In the genomic region with DNA sequence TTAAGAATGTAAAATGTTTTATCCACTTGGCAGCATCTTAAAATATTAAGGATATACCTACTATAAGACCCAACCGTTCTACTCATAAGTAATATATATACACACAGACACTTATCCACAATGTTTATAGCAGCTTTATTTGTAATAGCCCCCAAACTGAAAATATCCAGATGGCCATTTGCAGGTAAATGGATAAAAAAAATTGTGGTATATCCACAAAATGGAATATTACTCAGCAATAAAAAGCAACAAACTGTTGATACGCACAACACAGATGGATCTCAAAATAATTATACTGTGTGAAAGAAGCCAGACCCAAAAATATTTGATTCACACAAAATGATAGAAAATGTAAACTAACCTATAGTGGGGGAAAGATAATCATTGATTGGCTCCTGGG, we compare ENCODE assay signal across 37 cellular contexts.
"Had no signal": no experiment of that assay in that cellular context is flagged by ENCODE, and none has a peak within 500 bp of the region (broad histone marks: within the 10 kb centered on the region; RNA-seq: fewer than 3 reads in every experiment).

No MANE protein-coding gene starts in this region.

- H3K36me3 ChIP-seq: ascending aorta, WERI-Rb-1 had no signal

- H3K9me3 Mint-ChIP-seq: activated naive CD4-positive, alpha-beta T cell treated with anti-CD3 and anti-CD28 coated beads, Interleukin-2, amount 50 U/mL, for 24 hours; activated naive CD8-positive, alpha-beta T cell treated with anti-CD3 and anti-CD28 coated beads, Interleukin-2, amount 10 ng/mL, durations not matched to agents 7 days and 5 days; T-helper 1 cell treated with Interleukin-12 subunit alpha and Interleukin-12 subunit beta and Interleukin-4 antibody, amounts not matched to agents 30 μg/mL and 1 μg/mL, for 36 hours had no signal

- H3K27ac Mint-ChIP-seq: activated CD4-positive, alpha-beta memory T cell treated with anti-CD3 and anti-CD28 coated beads, Interleukin-2, amount 10 ng/mL, durations not matched to agents 7 days and 5 days; activated CD4-positive, alpha-beta T cell treated with anti-CD3 and anti-CD28 coated beads for 36 hours; activated CD4-positive, alpha-beta T cell treated with anti-CD3 and anti-CD28 coated beads, Interleukin-2, amount 10 ng/mL, durations not matched to agents 7 days and 5 days; activated CD8-positive, alpha-beta memory T cell treated with anti-CD3 and anti-CD28 coated beads, Interleukin-2, amount 10 ng/mL, durations not matched to agents 7 days and 5 days; activated CD8-positive, alpha-beta T cell treated with anti-CD3 and anti-CD28 coated beads, Interleukin-2, amount 10 ng/mL, durations not matched to agents 7 days and 5 days; activated naive CD4-positive, alpha-beta T cell treated with anti-CD3 and anti-CD28 coated beads, Interleukin-2, amount 10 ng/mL, durations not matched to agents 7 days and 5 days; activated naive CD4-positive, alpha-beta T cell treated with anti-CD3 and anti-CD28 coated beads, Interleukin-2, amount 50 U/mL, for 24 hours; activated naive CD8-positive, alpha-beta T cell; activated naive CD8-positive, alpha-beta T cell treated with anti-CD3 and anti-CD28 coated beads, Interleukin-2, amount 10 ng/mL, durations not matched to agents 7 days and 5 days; activated naive CD8-positive, alpha-beta T cell treated with anti-CD3 and anti-CD28 coated beads, Interleukin-2, amount 50 U/mL, for 24 hours; activated T-cell treated with anti-CD3 and anti-CD28 coated beads, Interleukin-2, amount 50 U/mL, for 24 hours; brain; T-helper 1 cell treated with Interleukin-12 subunit alpha and Interleukin-12 subunit beta and Interleukin-4 antibody, amounts not matched to agents 30 μg/mL and 1 μg/mL, for 36 hours; T-helper 2 cell treated with Interferon-gamma antibody and Interleukin-4, amounts not matched to agents 5 μg/mL and 100 μg/mL, for 36 hours; WTC11 had no signal

- H3K4me1 ChIP-seq: ascending aorta had no signal

- H3K27me3 ChIP-seq: ascending aorta, cardiac muscle cell had no signal

- DNase-seq: activated CD4-positive, alpha-beta memory T cell treated with anti-CD3 and anti-CD28 coated beads, Interleukin-2, amount 10 ng/mL, durations not matched to agents 7 days and 5 days; activated CD4-positive, alpha-beta T cell treated with anti-CD3 and anti-CD28 coated beads for 1 hour; activated CD4-positive, alpha-beta T cell treated with anti-CD3 and anti-CD28 coated beads for 36 hours; activated CD4-positive, alpha-beta T cell treated with anti-CD3 and anti-CD28 coated beads for 48 hours; activated CD4-positive, alpha-beta T cell treated with anti-CD3 and anti-CD28 coated beads, Interleukin-2, amount 10 ng/mL, durations not matched to agents 7 days and 5 days; activated CD4-positive, alpha-beta T cell treated with anti-CD3 and anti-CD28 coated beads, Interleukin-2, amount 50 U/mL, for 48 hours; activated CD4-positive, CD25-positive, alpha-beta regulatory T cell; activated CD8-positive, alpha-beta memory T cell treated with anti-CD3 and anti-CD28 coated beads for 24 hours; activated CD8-positive, alpha-beta memory T cell treated with anti-CD3 and anti-CD28 coated beads, Interleukin-2, amount 10 ng/mL, durations not matched to agents 7 days and 5 days; activated CD8-positive, alpha-beta memory T cell treated with anti-CD3 and anti-CD28 coated beads, Interleukin-2, amount 50 U/mL, for 48 hours; activated CD8-positive, alpha-beta T cell treated with anti-CD3 and anti-CD28 coated beads, Interleukin-2, amount 10 ng/mL, durations not matched to agents 7 days and 5 days; activated effector memory CD4-positive, alpha-beta T cell treated with anti-CD3 and anti-CD28 coated beads, Interleukin-2, amount 50 U/mL, for 16 hours; activated naive CD4-positive, alpha-beta T cell treated with anti-CD3 and anti-CD28 coated beads, Interleukin-2, amount 10 ng/mL, durations not matched to agents 7 days and 5 days; activated naive CD4-positive, alpha-beta T cell treated with Interleukin-2 at 50 U/mL for 16 hours; activated naive CD8-positive, alpha-beta T cell treated with anti-CD3 and anti-CD28 coated beads, Interleukin-2, amount 10 ng/mL, durations not matched to agents 7 days and 5 days; activated naive CD8-positive, alpha-beta T cell treated with anti-CD3 and anti-CD28 coated beads, Interleukin-2, amount 50 U/mL, for 24 hours; activated T-cell treated with anti-CD3 and anti-CD28 coated beads, Interleukin-2, amount 50 U/mL, for 24 hours; activated T-cell treated with anti-CD3 and anti-CD28 coated beads, Interleukin-2, amount 50 U/mL, for 48 hours; amygdala; anterior cingulate cortex; caudate nucleus; cerebellar nuclear complex; T-helper 1 cell; T-helper 2 cell; T-helper 9 cell; WERI-Rb-1 had no signal

- ATAC-seq: activated CD4-positive, alpha-beta T cell treated with anti-CD3 and anti-CD28 coated beads for 36 hours; activated CD4-positive, CD25-positive, alpha-beta regulatory T cell treated with anti-CD3 and anti-CD28 coated beads, Interleukin-2, amount 50 U/mL, for 24 hours; activated CD8-positive, alpha-beta memory T cell treated with anti-CD3 and anti-CD28 coated beads, Interleukin-2, amount 10 ng/mL, durations not matched to agents 7 days and 5 days; activated CD8-positive, alpha-beta T cell treated with anti-CD3 and anti-CD28 coated beads, Interleukin-2, amount 10 ng/mL, durations not matched to agents 7 days and 5 days; activated naive CD8-positive, alpha-beta T cell treated with anti-CD3 and anti-CD28 coated beads, Interleukin-2, amount 50 U/mL, for 24 hours; WTC11 had no signal

- H3K36me3 Mint-ChIP-seq: activated CD8-positive, alpha-beta memory T cell treated with anti-CD3 and anti-CD28 coated beads, Interleukin-2, amount 10 ng/mL, durations not matched to agents 7 days and 5 days; activated naive CD4-positive, alpha-beta T cell treated with anti-CD3 and anti-CD28 coated beads, Interleukin-2, amount 10 ng/mL, durations not matched to agents 7 days and 5 days; activated naive CD4-positive, alpha-beta T cell treated with anti-CD3 and anti-CD28 coated beads, Interleukin-2, amount 50 U/mL, for 24 hours; activated naive CD8-positive, alpha-beta T cell; activated naive CD8-positive, alpha-beta T cell treated with anti-CD3 and anti-CD28 coated beads, Interleukin-2, amount 10 ng/mL, durations not matched to agents 7 days and 5 days had no signal

- H3K4me1 Mint-ChIP-seq: activated CD4-positive, alpha-beta memory T cell treated with anti-CD3 and anti-CD28 coated beads, Interleukin-2, amount 10 ng/mL, durations not matched to agents 7 days and 5 days; activated CD4-positive, alpha-beta T cell treated with anti-CD3 and anti-CD28 coated beads for 36 hours; activated CD4-positive, alpha-beta T cell treated with anti-CD3 and anti-CD28 coated beads, Interleukin-2, amount 10 ng/mL, durations not matched to agents 7 days and 5 days; activated CD8-positive, alpha-beta memory T cell treated with anti-CD3 and anti-CD28 coated beads, Interleukin-2, amount 10 ng/mL, durations not matched to agents 7 days and 5 days; activated naive CD4-positive, alpha-beta T cell treated with anti-CD3 and anti-CD28 coated beads, Interleukin-2, amount 10 ng/mL, durations not matched to agents 7 days and 5 days; activated naive CD4-positive, alpha-beta T cell treated with anti-CD3 and anti-CD28 coated beads, Interleukin-2, amount 50 U/mL, for 24 hours; activated naive CD8-positive, alpha-beta T cell treated with anti-CD3 and anti-CD28 coated beads, Interleukin-2, amount 10 ng/mL, durations not matched to agents 7 days and 5 days; activated naive CD8-positive, alpha-beta T cell treated with anti-CD3 and anti-CD28 coated beads, Interleukin-2, amount 50 U/mL, for 24 hours; brain; central memory CD8-positive, alpha-beta T cell; WTC11 had no signal

- FAIRE-seq: bronchial epithelial cell had no signal

- H3K9me3 ChIP-seq: ascending aorta had no signal

- H3K27me3 Mint-ChIP-seq: activated CD4-positive, alpha-beta memory T cell treated with anti-CD3 and anti-CD28 coated beads, Interleukin-2, amount 10 ng/mL, durations not matched to agents 7 days and 5 days; activated CD4-positive, alpha-beta T cell treated with anti-CD3 and anti-CD28 coated beads for 36 hours; activated CD4-positive, alpha-beta T cell treated with anti-CD3 and anti-CD28 coated beads, Interleukin-2, amount 10 ng/mL, durations not matched to agents 7 days and 5 days; activated CD8-positive, alpha-beta memory T cell treated with anti-CD3 and anti-CD28 coated beads, Interleukin-2, amount 10 ng/mL, durations not matched to agents 7 days and 5 days; activated naive CD4-positive, alpha-beta T cell treated with anti-CD3 and anti-CD28 coated beads, Interleukin-2, amount 10 ng/mL, durations not matched to agents 7 days and 5 days; activated naive CD4-positive, alpha-beta T cell treated with anti-CD3 and anti-CD28 coated beads, Interleukin-2, amount 50 U/mL, for 24 hours; activated naive CD8-positive, alpha-beta T cell treated with anti-CD3 and anti-CD28 coated beads, Interleukin-2, amount 10 ng/mL, durations not matched to agents 7 days and 5 days; activated naive CD8-positive, alpha-beta T cell treated with anti-CD3 and anti-CD28 coated beads, Interleukin-2, amount 50 U/mL, for 24 hours; activated T-cell treated with anti-CD3 and anti-CD28 coated beads, Interleukin-2, amount 50 U/mL, for 24 hours; brain; central memory CD8-positive, alpha-beta T cell had no signal

- H3K4me3 ChIP-seq: ascending aorta, cardiac muscle cell had no signal

- H3K27ac ChIP-seq: ascending aorta, cardiac muscle cell, WERI-Rb-1 had no signal

- H3K4me3 Mint-ChIP-seq: activated CD4-positive, alpha-beta memory T cell treated with anti-CD3 and anti-CD28 coated beads, Interleukin-2, amount 10 ng/mL, durations not matched to agents 7 days and 5 days; activated CD4-positive, alpha-beta T cell treated with anti-CD3 and anti-CD28 coated beads for 36 hours; activated CD4-positive, alpha-beta T cell treated with anti-CD3 and anti-CD28 coated beads, Interleukin-2, amount 10 ng/mL, durations not matched to agents 7 days and 5 days; activated CD8-positive, alpha-beta memory T cell treated with anti-CD3 and anti-CD28 coated beads, Interleukin-2, amount 10 ng/mL, durations not matched to agents 7 days and 5 days; activated CD8-positive, alpha-beta T cell treated with anti-CD3 and anti-CD28 coated beads, Interleukin-2, amount 10 ng/mL, durations not matched to agents 7 days and 5 days; activated naive CD4-positive, alpha-beta T cell treated with anti-CD3 and anti-CD28 coated beads, Interleukin-2, amount 10 ng/mL, durations not matched to agents 7 days and 5 days; activated naive CD4-positive, alpha-beta T cell treated with anti-CD3 and anti-CD28 coated beads, Interleukin-2, amount 50 U/mL, for 24 hours; activated naive CD8-positive, alpha-beta T cell; activated naive CD8-positive, alpha-beta T cell treated with anti-CD3 and anti-CD28 coated beads, Interleukin-2, amount 10 ng/mL, durations not matched to agents 7 days and 5 days; activated naive CD8-positive, alpha-beta T cell treated with anti-CD3 and anti-CD28 coated beads, Interleukin-2, amount 50 U/mL, for 24 hours; activated T-cell treated with anti-CD3 and anti-CD28 coated beads, Interleukin-2, amount 50 U/mL, for 24 hours; brain; central memory CD8-positive, alpha-beta T cell; T-helper 1 cell treated with Interleukin-12 subunit alpha and Interleukin-12 subunit beta and Interleukin-4 antibody, amounts not matched to agents 30 μg/mL and 1 μg/mL, for 36 hours; T-helper 2 cell treated with Interferon-gamma antibody and Interleukin-4, amounts not matched to agents 5 μg/mL and 100 μg/mL, for 36 hours; WTC11 had no signal
